8 cellular contexts compared by ENCODE assay signal in genomic region chr4:1684756-1685603, GRCh38. TPM values are rescaled to one million over a fixed set of nuclear protein-coding genes. Genes with fewer than 3 reads are reported as not detected.
A peak's percentile ranks its signal among the peaks of the same experiment; 100 is the strongest.
DNase-seq lines count a peak whose midpoint lies in the region; ATAC-seq and TF ChIP-seq lines count a peak whose summit lies in the region.

No MANE protein-coding gene starts in this region.

- H3K27me3 ChIP-seq in PC-3 (ENCODE audit: low read length) (no peaks in the 10 kb centered on the region), skeletal muscle satellite cell (ENCODE audit: control insufficient read depth, insufficient read depth, low read length) (no peaks in the 10 kb centered on the region)

- no peaks in the 10 kb centered on the region for H3K9me2 ChIP-seq in PC-3 (replicated peaks; ENCODE audit: low read length)

- H3K9ac ChIP-seq in PC-3 (ENCODE audit: low read length): peak overlapping the region; percentile 47
- H3K9ac ChIP-seq in skeletal muscle satellite cell (ENCODE audit: low read depth, low read length): peak overlapping the region; percentile 64

- CTCF ChIA-PET in PC-3 (lab: Charles Lee): no interaction called here

- H3F3A ChIP-seq in PC-3 (ENCODE audit: low read length, unreplicated experiment): no peaks in the 10 kb centered on the region

- ATAC-seq in GM21515 (IDR thresholded peaks at IDR 0.05; ENCODE audit: unreplicated experiment) (peak; percentile 2), PC-3 (peak; percentile 46), Right ventricle myocardium superior (ENCODE audit: poor library complexity) (peak; percentile 3), HG02798 (IDR thresholded peaks at IDR 0.05; ENCODE audit: poor library complexity, unreplicated experiment) (no peak)

- H3K4me3 ChIP-seq in PC-3 (ENCODE audit: low read length) (peak overlapping the region; percentile 70), skeletal muscle satellite cell (ENCODE audit: low read length) (peak overlapping the region; percentile 69)

- H3K9me3 ChIP-seq in PC-3 (ENCODE audit: low read length) (no peaks in the 10 kb centered on the region), skeletal muscle satellite cell (replicated peaks; ENCODE audit: low read length) (no peaks in the 10 kb centered on the region)

- POLR2A ChIA-PET in PC-3 (lab: Charles Lee; ENCODE audit: unreplicated experiment): no interaction called here

- H3K4me1 ChIP-seq in PC-3 (ENCODE audit: insufficient read depth, low read length) (peaks cover 5% of the 10 kb centered on the region; the same call in 1 of the 2 replicates), skeletal muscle satellite cell (ENCODE audit: control insufficient read depth, insufficient read depth, low read length) (peaks cover 17% of the 10 kb centered on the region)

- DNase-seq in PC-3 (no peak), Right ventricle myocardium superior (no peak), AG08395 (ENCODE audit: low spot score) (no peak), NCI-H2107 (lab: John Stamatoyannopoulos, UW) (no peak)
- DNase-seq in central memory CD4-positive, alpha-beta T cell: no peak

- H4K20me1 ChIP-seq in PC-3 (ENCODE audit: low read length): no peaks in the 10 kb centered on the region

- H3K36me3 ChIP-seq in PC-3 (ENCODE audit: low read depth, low read length): no peaks in the 10 kb centered on the region
- no peaks in the 10 kb centered on the region for H3K36me3 ChIP-seq in skeletal muscle satellite cell (ENCODE audit: insufficient read depth, low read length)

- H3K27ac ChIP-seq in PC-3 (ENCODE audit: low read length): no peak overlapping the region

- TF ChIP-seq CTCF in PC-3 (conservative IDR thresholded peaks at IDR 0.05; ENCODE audit: low read depth, low read length): no peak

- H3K4me2 ChIP-seq in PC-3 (ENCODE audit: low read length) (peak overlapping the region; percentile 90), skeletal muscle satellite cell (ENCODE audit: low read length) (peak overlapping the region; percentile 78)

- BruUV-seq in PC-3 (replicated peaks; lab: Mats Ljungman, UMichigan): TSS peak; percentile 24

- no peaks in the 10 kb centered on the region for H3K79me2 ChIP-seq in PC-3 (ENCODE audit: low read length)

- H2AFZ ChIP-seq in PC-3 (ENCODE audit: low read length): peak overlapping the region; percentile 64

- intact Hi-C loops in PC-3 (cut with micrococcal nuclease): no loop called here
- intact Hi-C loops in Right ventricle myocardium superior (cut with DNase I): no loop called here

RNA-seq across cellular contexts. Expression of gene FAM53A, which starts 0.9 kb away (rescaled TPM):
- total RNA-seq in PC-3 (2014; rRNA removed) (3.1 and 4.8 TPM in 2 replicates), Right ventricle myocardium superior (1.0 TPM)
- total RNA-seq in skeletal muscle satellite cell (2012; rRNA removed): 2.5 and 5.9 TPM in 2 replicates

RNA-seq across cellular contexts. Expression of gene SLBP, which starts 27.1 kb away (rescaled TPM):
- 98.3 and 109 TPM in 2 replicates for total RNA-seq in PC-3 (2014; rRNA removed)
- total RNA-seq in Right ventricle myocardium superior: 12.6 TPM
- 50.4 and 72.7 TPM in 2 replicates for total RNA-seq in skeletal muscle satellite cell (2012; rRNA removed)

RNA-seq across cellular contexts. Expression of gene TMEM129, which starts 36.1 kb away (rescaled TPM):
- 28.6 and 47.7 TPM in 2 replicates for total RNA-seq in PC-3 (2014; rRNA removed)
- 28.6 TPM for total RNA-seq in Right ventricle myocardium superior
- 16.2 and 31.0 TPM in 2 replicates for total RNA-seq in skeletal muscle satellite cell (2012; rRNA removed)

RNA-seq across cellular contexts. Expression of gene TACC3, which starts 36.3 kb away (rescaled TPM):
- 32.0 and 74.5 TPM in 2 replicates for total RNA-seq in PC-3 (2014; rRNA removed)
- total RNA-seq in Right ventricle myocardium superior: 7.0 TPM
- 14.7 and 18.3 TPM in 2 replicates for total RNA-seq in skeletal muscle satellite cell (2012; rRNA removed)
